In the genomic region with DNA sequence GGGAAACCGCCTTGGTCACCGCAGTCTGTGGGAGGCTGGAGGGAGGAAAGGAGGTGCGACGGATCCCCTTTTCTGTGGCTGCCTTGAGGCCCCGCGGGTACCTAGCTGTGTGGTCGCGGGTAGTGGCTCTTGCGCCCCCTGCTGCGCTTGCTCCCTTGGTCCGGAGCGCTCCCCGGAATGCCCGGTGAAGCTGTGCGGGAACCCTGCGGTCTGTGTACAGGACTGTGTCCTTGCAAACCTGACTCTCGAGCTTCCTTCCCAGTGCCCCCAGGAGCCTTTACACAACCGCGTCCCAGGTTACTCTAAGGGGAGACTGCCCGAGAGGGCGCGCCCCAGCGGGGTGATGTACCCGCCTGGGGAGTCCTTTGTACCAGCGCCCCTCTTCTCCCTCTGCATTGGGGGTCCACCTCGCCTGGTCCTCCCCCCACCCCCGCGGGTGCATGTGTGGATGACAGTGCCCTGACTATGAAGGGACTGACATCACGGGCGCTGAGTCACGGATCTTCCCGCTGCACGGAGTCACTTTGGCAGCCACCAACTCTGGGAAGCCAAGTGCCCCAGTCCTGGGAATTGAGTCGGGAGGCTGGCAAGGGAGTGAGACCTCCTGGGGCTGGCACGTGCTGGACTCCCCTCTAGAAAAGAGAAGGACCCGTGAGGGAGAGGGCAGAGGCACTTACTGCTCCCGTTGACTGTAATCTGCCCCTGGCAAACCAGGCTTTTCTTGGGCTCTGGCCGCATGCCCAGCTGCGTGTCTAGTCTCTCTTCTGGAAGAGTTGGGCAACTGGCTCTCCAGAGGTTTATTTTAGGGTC, we compare ENCODE assay signal across 1 cellular context.
TF ChIP-seq lines count a peak whose summit lies in the region.

No MANE protein-coding gene starts in this region.

TF ChIP-seq in IMR-90, 13 proteins besides CTCF, POLR2A, EP300 and RAD21 (continued from another document):
- TF ChIP-seq, protein P1, sequence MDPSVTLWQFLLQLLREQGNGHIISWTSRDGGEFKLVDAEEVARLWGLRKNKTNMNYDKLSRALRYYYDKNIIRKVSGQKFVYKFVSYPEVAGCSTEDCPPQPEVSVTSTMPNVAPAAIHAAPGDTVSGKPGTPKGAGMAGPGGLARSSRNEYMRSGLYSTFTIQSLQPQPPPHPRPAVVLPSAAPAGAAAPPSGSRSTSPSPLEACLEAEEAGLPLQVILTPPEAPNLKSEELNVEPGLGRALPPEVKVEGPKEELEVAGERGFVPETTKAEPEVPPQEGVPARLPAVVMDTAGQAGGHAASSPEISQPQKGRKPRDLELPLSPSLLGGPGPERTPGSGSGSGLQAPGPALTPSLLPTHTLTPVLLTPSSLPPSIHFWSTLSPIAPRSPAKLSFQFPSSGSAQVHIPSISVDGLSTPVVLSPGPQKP (IDR thresholded peaks at IDR 0.05; ENCODE audit: borderline replicate concordance, low read depth, low read length): no peak
- TF ChIP-seq MAFK (IDR thresholded peaks at IDR 0.05; ENCODE audit: low read depth, low read length): no peak
- peak; percentile 85 for TF ChIP-seq CEBPB (IDR thresholded peaks at IDR 0.05; ENCODE audit: low read depth, low read length)
- TF ChIP-seq MXI1 (IDR thresholded peaks at IDR 0.05; ENCODE audit: borderline replicate concordance, low read depth, low read length): peak; percentile 38; the same call in 1 of the 2 replicates
- peak; percentile 27 for TF ChIP-seq MAZ (IDR thresholded peaks at IDR 0.05; ENCODE audit: borderline replicate concordance, low read depth, low read length)
- peak; percentile 94 for TF ChIP-seq BHLHE40 (IDR thresholded peaks at IDR 0.05; ENCODE audit: low read depth, low read length)
